Comparison of ENCODE assay signal across 7 cellular contexts in the genomic region with DNA sequence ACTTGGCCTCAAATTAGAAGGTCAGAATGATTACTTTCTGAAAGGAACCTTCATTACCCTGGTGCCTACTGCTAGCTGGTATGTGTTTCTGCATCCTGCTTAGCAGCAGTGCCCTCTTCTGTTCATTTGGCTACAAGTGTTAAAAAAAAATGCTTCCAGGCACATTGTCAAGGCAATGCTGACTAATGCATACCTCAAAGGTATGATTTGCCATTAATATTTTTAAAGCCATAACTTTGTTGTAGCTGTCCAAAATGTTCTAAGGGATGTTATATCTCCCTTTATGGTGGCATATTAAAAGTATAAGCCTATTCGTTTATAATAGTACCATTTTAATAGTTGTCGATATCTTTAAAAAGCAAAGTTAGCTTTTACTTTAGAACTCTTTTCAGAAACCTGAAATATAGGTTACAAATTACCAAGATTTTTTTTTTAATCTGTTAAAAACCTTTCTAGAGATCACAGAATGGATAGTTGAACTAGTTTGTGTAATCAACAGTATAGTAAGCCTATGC. TPM values are rescaled to one million over a fixed set of nuclear protein-coding genes. Genes with fewer than 3 reads are reported as not detected.
A peak's percentile ranks its signal among the peaks of the same experiment; 100 is the strongest.
DNase-seq lines count a peak whose midpoint lies in the region; ATAC-seq, FAIRE-seq and TF ChIP-seq lines count a peak whose summit lies in the region.

No MANE protein-coding gene starts in this region.

- peaks cover 38% of the 10 kb centered on the region for H3K36me3 Mint-ChIP-seq in activated T-cell treated with anti-CD3 and anti-CD28 coated beads, Interleukin-2, amount 50 U/mL, for 24 hours (ENCODE audit: low read depth)

- ATAC-seq in GM19463 (IDR thresholded peaks at IDR 0.05; ENCODE audit: unreplicated experiment) (peak; percentile 82), HG03432 (IDR thresholded peaks at IDR 0.05; ENCODE audit: unreplicated experiment) (peak; percentile 83)

- no peak overlapping the region for H3K4me2 ChIP-seq in parathyroid adenoma (ENCODE audit: low read length)

- no peaks in the 10 kb centered on the region for H3K79me2 ChIP-seq in parathyroid adenoma

- no peaks in the 10 kb centered on the region for H3K27me3 ChIP-seq in parathyroid adenoma (ENCODE audit: control insufficient read depth, insufficient read depth, low read length)

- H3K36me3 ChIP-seq in parathyroid adenoma (ENCODE audit: control insufficient read depth, insufficient read depth, low read length), result no peaks in the 10 kb centered on the region

- peak; percentile 29 for DNase-seq in GDM1 (lab: John Stamatoyannopoulos, UW)
- peak; percentile 44 for DNase-seq in NCI-H446 treated with DMSO at 0.1 percent for 48 hours (lab: John Stamatoyannopoulos, UW)
- DNase-seq in activated T-cell treated with anti-CD3 and anti-CD28 coated beads, Interleukin-2, amount 50 U/mL, for 24 hours, result no peak
- DNase-seq in frontal cortex (ENCODE audit: low spot score in 2 of 2), result peak in 1 of 2 donors; percentile 39

- no peaks in the 10 kb centered on the region for H3K4me1 ChIP-seq in parathyroid adenoma

- no peak overlapping the region for H3K9ac ChIP-seq in parathyroid adenoma

- peak; percentile 54 for FAIRE-seq in frontal cortex (lab: Jason Lieb, UNC)

- H3K9me3 ChIP-seq in parathyroid adenoma (ENCODE audit: control insufficient read depth, low read length), result no peaks in the 10 kb centered on the region

- peak; percentile 80 for TF ChIP-seq CTCF in parathyroid adenoma (IDR thresholded peaks at IDR 0.05)

- no peaks in the 10 kb centered on the region for H3K9me3 Mint-ChIP-seq in activated T-cell treated with anti-CD3 and anti-CD28 coated beads, Interleukin-2, amount 50 U/mL, for 24 hours

- H3K4me1 Mint-ChIP-seq in activated T-cell treated with anti-CD3 and anti-CD28 coated beads, Interleukin-2, amount 50 U/mL, for 24 hours (ENCODE audit: low read depth), result peaks cover 27% of the 10 kb centered on the region

- peak overlapping the region; percentile 16 for H3K27ac Mint-ChIP-seq in activated T-cell treated with anti-CD3 and anti-CD28 coated beads, Interleukin-2, amount 50 U/mL, for 24 hours

- H2AFZ ChIP-seq in parathyroid adenoma, result no peak overlapping the region

- H3K4me3 ChIP-seq in parathyroid adenoma (ENCODE audit: low read depth, low read length), result no peak overlapping the region

- H3K4me3 Mint-ChIP-seq in activated T-cell treated with anti-CD3 and anti-CD28 coated beads, Interleukin-2, amount 50 U/mL, for 24 hours, result no peak overlapping the region

- H3K27ac ChIP-seq in parathyroid adenoma, result no peak overlapping the region

- H3K27me3 Mint-ChIP-seq in activated T-cell treated with anti-CD3 and anti-CD28 coated beads, Interleukin-2, amount 50 U/mL, for 24 hours, result no peaks in the 10 kb centered on the region

RNA-seq across cellular contexts. Expression of a gene that starts 52.0 kb away (rescaled TPM):
- 183 TPM for total RNA-seq in frontal cortex

RNA-seq across cellular contexts. Expression of a gene that starts 52.0 kb away (rescaled TPM):
- total RNA-seq in frontal cortex, result 37.5 TPM
